Comparison of ENCODE assay signal across 22 cellular contexts in the genomic region with DNA sequence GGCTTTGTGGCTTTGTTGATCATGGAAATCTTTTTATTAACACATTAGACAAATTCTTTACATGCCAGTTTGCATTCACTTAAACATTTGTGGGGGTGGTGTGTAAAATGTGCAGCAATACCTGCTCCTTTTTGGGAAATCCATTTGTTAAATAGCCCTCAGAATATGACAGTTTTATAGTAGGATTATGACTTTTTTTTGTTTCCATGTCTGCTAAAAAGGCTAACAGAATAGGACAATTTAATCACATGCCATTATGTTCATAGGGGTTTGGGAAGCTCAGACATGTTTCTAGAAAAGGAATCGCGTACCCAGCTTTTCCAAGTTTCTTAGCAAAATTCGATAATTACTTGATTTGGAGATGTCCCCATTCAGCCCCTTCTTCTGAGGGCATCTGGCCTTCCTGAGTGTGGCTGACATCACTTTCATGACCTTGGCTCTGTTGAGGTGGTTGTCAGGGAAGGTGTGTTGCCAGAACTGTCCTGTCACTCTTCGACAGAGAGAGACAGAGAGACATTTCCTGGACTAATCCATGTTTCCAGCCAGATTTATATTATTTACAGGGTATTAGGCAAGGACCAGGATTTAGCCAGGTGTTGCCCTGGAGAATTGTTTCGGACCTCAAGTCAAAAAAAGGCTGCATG.
DNase-seq lines count a peak whose midpoint lies in the region; ATAC-seq and TF ChIP-seq lines count a peak whose summit lies in the region.
"Had no signal": no experiment of that assay in that cellular context is flagged by ENCODE, and none has a peak within 500 bp of the region (broad histone marks: within the 10 kb centered on the region; RNA-seq: fewer than 3 reads in every experiment).

No MANE protein-coding gene starts in this region.

- intact Hi-C loops in upper lobe of right lung (cut with DNase I), result no loop called here

- in situ Hi-C loops in KBM-7 (cut with MboI; ENCODE audit: low pct_unique_long_range_greater_than_20kb, low sequenced_read_pairs), result no loop called here

- CTCF ChIA-PET in HEK293 (lab: Yijun Ruan, JAX), result no interaction called here

- H3K9ac ChIP-seq in iPS-18a (ENCODE audit: low read length) (no peak overlapping the region), parathyroid adenoma (no peak overlapping the region)
- H3K9ac ChIP-seq: BLaER1 treated with 17β-estradiol and CSF1 and Interleukin-3, amounts not matched to agents 10 nM and 100 nM had no signal

- peak overlapping the region; percentile 79 for H2AFZ ChIP-seq in parathyroid adenoma

- POLR2A ChIA-PET in HEK293 (lab: Yijun Ruan, JAX), result no interaction called here

- H3K27ac ChIP-seq in HEK293 (ENCODE audit: extremely low read depth, low read depth, low read length), result no peak overlapping the region
- H3K27ac ChIP-seq in ectodermal cell (ENCODE audit: insufficient read depth, low read depth, low read length, poor library complexity, severe bottlenecking), result peak overlapping the region; percentile 65
- peak overlapping the region; percentile 51 for H3K27ac ChIP-seq in iPS-18a (ENCODE audit: low read length)
- H3K27ac ChIP-seq in parathyroid adenoma, result peak overlapping the region; percentile 94
- no peak overlapping the region for H3K27ac ChIP-seq in upper lobe of right lung
- H3K27ac ChIP-seq: BLaER1 treated with 17β-estradiol and CSF1 and Interleukin-3, amounts not matched to agents 10 nM and 100 nM; colonic mucosa; neutrophil; transverse colon had no signal

- peaks cover 6% of the 10 kb centered on the region; the same call in 1 of the 2 replicates for H3K4me1 ChIP-seq in HEK293 (ENCODE audit: control insufficient read depth, insufficient read depth, low read length)
- H3K4me1 ChIP-seq in ectodermal cell (ENCODE audit: control insufficient read depth, insufficient read depth, low read length), result peaks cover 50% of the 10 kb centered on the region
- H3K4me1 ChIP-seq in iPS-18a (ENCODE audit: control insufficient read depth, low read depth, low read length), result peaks cover 94% of the 10 kb centered on the region
- peaks cover 66% of the 10 kb centered on the region for H3K4me1 ChIP-seq in parathyroid adenoma
- H3K4me1 ChIP-seq in upper lobe of right lung, result peaks cover 8% of the 10 kb centered on the region
- H3K4me1 ChIP-seq: colonic mucosa had no signal

- H3K9me3 ChIP-seq in HEK293 (ENCODE audit: control insufficient read depth, insufficient read depth, low read depth, low read length) (no peaks in the 10 kb centered on the region), ectodermal cell (ENCODE audit: control insufficient read depth, low read length) (no peaks in the 10 kb centered on the region), iPS-18a (ENCODE audit: control insufficient read depth, low read depth, low read length) (no peaks in the 10 kb centered on the region), parathyroid adenoma (ENCODE audit: control insufficient read depth, low read length) (no peaks in the 10 kb centered on the region), upper lobe of right lung (no peaks in the 10 kb centered on the region)
- H3K9me3 ChIP-seq: BLaER1 treated with 17β-estradiol and CSF1 and Interleukin-3, amounts not matched to agents 10 nM and 100 nM; colonic mucosa; neutrophil; transverse colon had no signal

- H3K27me3 ChIP-seq in ectodermal cell (ENCODE audit: control insufficient read depth, insufficient read depth, low read length, poor library complexity, severe bottlenecking) (peaks cover 62% of the 10 kb centered on the region), iPS-18a (ENCODE audit: control insufficient read depth, insufficient read depth, low read length) (peaks cover 33% of the 10 kb centered on the region), parathyroid adenoma (ENCODE audit: control insufficient read depth, insufficient read depth, low read length) (no peaks in the 10 kb centered on the region), upper lobe of right lung (no peaks in the 10 kb centered on the region)
- H3K27me3 ChIP-seq: BLaER1 treated with 17β-estradiol and CSF1 and Interleukin-3, amounts not matched to agents 10 nM and 100 nM; colonic mucosa; neutrophil; transverse colon had no signal

- peaks cover 23% of the 10 kb centered on the region for H3K79me2 ChIP-seq in parathyroid adenoma

- DNase-seq in KBM-7, result no peak
- no peak for DNase-seq in upper lobe of right lung
- no peak for DNase-seq in NOMO-1 treated with dmso at 0.1 percent for 144 hours (lab: John Stamatoyannopoulos, UW; ENCODE audit: unreplicated experiment)
- DNase-seq: ACHN; activated CD4-positive, alpha-beta memory T cell treated with anti-CD3 and anti-CD28 coated beads, Interleukin-2, amount 10 ng/mL, durations not matched to agents 7 days and 5 days; activated gamma-delta T cell treated with Interleukin-2 at 50 U/mL for 16 hours; activated T-cell treated with anti-CD3 and anti-CD28 coated beads, Interleukin-2, amount 50 U/mL, for 1 hour; NCI-H1436 treated with DMSO at 0.1 percent for 48 hours; NCI-H526; RPMI8226; stimulated activated CD4-positive, alpha-beta T cell treated with anti-CD3 and anti-CD28 coated beads, Interleukin-4, amount 100 ng/mL, for 4 hours; T1000 had no signal

- H3K4me2 ChIP-seq in parathyroid adenoma (ENCODE audit: low read length), result peak overlapping the region; percentile 48
- H3K4me2 ChIP-seq: BLaER1 treated with 17β-estradiol and CSF1 and Interleukin-3, amounts not matched to agents 10 nM and 100 nM had no signal

- no peak overlapping the region for H3K4me3 ChIP-seq in HEK293 (ENCODE audit: low read depth, low read length)
- no peak overlapping the region for H3K4me3 ChIP-seq in ectodermal cell (ENCODE audit: insufficient read depth, low read depth, low read length)
- H3K4me3 ChIP-seq in iPS-18a (ENCODE audit: low read length), result peak overlapping the region; percentile 26
- no peak overlapping the region for H3K4me3 ChIP-seq in parathyroid adenoma (ENCODE audit: low read depth, low read length)
- H3K4me3 ChIP-seq in upper lobe of right lung, result no peak overlapping the region
- H3K4me3 ChIP-seq: BLaER1 treated with 17β-estradiol and CSF1 and Interleukin-3, amounts not matched to agents 10 nM and 100 nM; colonic mucosa; transverse colon had no signal

- H3K36me3 ChIP-seq in HEK293 (ENCODE audit: control insufficient read depth in 2 of 2, insufficient read depth in 1 of 2, low read length in 2 of 2) (no peaks in the 10 kb centered on the region), ectodermal cell (ENCODE audit: control insufficient read depth, insufficient read depth, low read length) (no peaks in the 10 kb centered on the region), iPS-18a (ENCODE audit: control insufficient read depth, low read depth, low read length) (no peaks in the 10 kb centered on the region), parathyroid adenoma (ENCODE audit: control insufficient read depth, insufficient read depth, low read length) (no peaks in the 10 kb centered on the region), upper lobe of right lung (no peaks in the 10 kb centered on the region)
- H3K36me3 ChIP-seq: colonic mucosa, neutrophil, transverse colon had no signal

- TF ChIP-seq CTCF in HEK293 (tag by site-specific recombination; IDR thresholded peaks at IDR 0.05), result no peak
- no peak for TF ChIP-seq CTCF in parathyroid adenoma (IDR thresholded peaks at IDR 0.05)
- no peak for TF ChIP-seq CTCF in upper lobe of right lung (IDR thresholded peaks at IDR 0.05)

- WGBS in ectodermal cell, 2 experiments, result 27 to 39% methylated on average over 5 of the region's 5 CpGs

- ATAC-seq in upper lobe of right lung (no peak), HG02884 (IDR thresholded peaks at IDR 0.05; ENCODE audit: unreplicated experiment) (no peak)
- ATAC-seq: activated CD4-positive, CD25-positive, alpha-beta regulatory T cell treated with anti-CD3 and anti-CD28 coated beads, Interleukin-2, amount 50 U/mL, for 24 hours had no signal

TF ChIP-seq in HEK293, 187 proteins besides CTCF, POLR2A, EP300 and RAD21:
- TF ChIP-seq, protein P1, sequence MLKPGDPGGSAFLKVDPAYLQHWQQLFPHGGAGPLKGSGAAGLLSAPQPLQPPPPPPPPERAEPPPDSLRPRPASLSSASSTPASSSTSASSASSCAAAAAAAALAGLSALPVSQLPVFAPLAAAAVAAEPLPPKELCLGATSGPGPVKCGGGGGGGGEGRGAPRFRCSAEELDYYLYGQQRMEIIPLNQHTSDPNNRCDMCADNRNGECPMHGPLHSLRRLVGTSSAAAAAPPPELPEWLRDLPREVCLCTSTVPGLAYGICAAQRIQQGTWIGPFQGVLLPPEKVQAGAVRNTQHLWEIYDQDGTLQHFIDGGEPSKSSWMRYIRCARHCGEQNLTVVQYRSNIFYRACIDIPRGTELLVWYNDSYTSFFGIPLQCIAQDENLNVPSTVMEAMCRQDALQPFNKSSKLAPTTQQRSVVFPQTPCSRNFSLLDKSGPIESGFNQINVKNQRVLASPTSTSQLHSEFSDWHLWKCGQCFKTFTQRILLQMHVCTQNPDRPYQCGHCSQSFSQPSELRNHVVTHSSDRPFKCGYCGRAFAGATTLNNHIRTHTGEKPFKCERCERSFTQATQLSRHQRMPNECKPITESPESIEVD (tag by site-specific recombination; IDR thresholded peaks at IDR 0.05), result peak; percentile 42; the same call in 1 of the 2 replicates
- TF ChIP-seq GLIS2 (tag by site-specific recombination; IDR thresholded peaks at IDR 0.05) (no peak), FEZF1 (tag by site-specific recombination; IDR thresholded peaks at IDR 0.05) (peak; percentile 60; the same call in 1 of the 2 replicates), KLF7 (tag by site-specific recombination; IDR thresholded peaks at IDR 0.05; ENCODE audit: borderline replicate concordance) (no peak)

Comparison
In these comparisons a context has a peak if more than half of its experiments do, and no peak if none do; other contexts are left out.
1. H3K27ac ChIP-seq: peak in ectodermal cell (single experiment), iPS-18a (single experiment) and parathyroid adenoma (single experiment); none in HEK293 (single experiment) and upper lobe of right lung (single experiment).